1 cellular context compared by ENCODE assay signal in the genomic region with DNA sequence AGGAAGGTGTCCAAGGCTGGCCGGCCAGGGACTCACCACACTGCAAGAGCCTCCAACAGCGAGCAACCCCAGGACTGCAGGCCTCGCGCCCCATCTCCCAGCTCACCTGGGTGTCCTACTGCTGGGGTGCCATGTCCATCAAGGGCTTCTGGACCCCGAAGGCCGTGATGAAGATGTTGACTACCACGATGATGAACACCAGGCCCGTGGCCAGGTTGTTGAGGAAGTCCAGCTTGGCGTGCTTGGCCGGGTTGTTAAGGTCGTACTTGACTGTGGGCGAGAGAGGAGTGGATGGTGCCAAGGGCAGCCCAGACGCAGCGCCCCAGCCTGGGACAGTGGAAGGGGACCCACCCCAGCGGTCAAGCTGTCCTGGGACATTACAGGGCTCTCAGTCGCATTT.
TF ChIP-seq lines count a peak whose summit lies in the region.

No MANE protein-coding gene starts in this region.

TF ChIP-seq in HepG2, 621 proteins besides CTCF, POLR2A, EP300 and RAD21:
- no peak for TF ChIP-seq ZNF550 (CRISPR knock-in tag; IDR thresholded peaks at IDR 0.05; ENCODE audit: borderline replicate concordance)
- no peak for TF ChIP-seq MXD4 (CRISPR knock-in tag; IDR thresholded peaks at IDR 0.05)
- TF ChIP-seq REST (IDR thresholded peaks at IDR 0.05; ENCODE audit: borderline replicate concordance in 1 of 2, low read depth in 1 of 2, low read length in 2 of 2) = no peak
- TF ChIP-seq MAX (IDR thresholded peaks at IDR 0.05) = no peak
